Comparison of ENCODE assay signal across 18 cellular contexts in genomic region chr19:42287017-42287825, GRCh38. TPM values are rescaled to one million over a fixed set of nuclear protein-coding genes. Genes with fewer than 3 reads are reported as not detected.
DNase-seq lines count a peak whose midpoint lies in the region; ATAC-seq and TF ChIP-seq lines count a peak whose summit lies in the region.
"Had no signal": no experiment of that assay in that cellular context is flagged by ENCODE, and none has a peak within 500 bp of the region (broad histone marks: within the 10 kb centered on the region; RNA-seq: fewer than 3 reads in every experiment).

No MANE protein-coding gene starts in this region.

- no peaks in the 10 kb centered on the region for H3K9me3 Mint-ChIP-seq in activated T-cell treated with anti-CD3 and anti-CD28 coated beads, Interleukin-2, amount 50 U/mL, for 24 hours
- H3K9me3 Mint-ChIP-seq in neural crest cell = no peaks in the 10 kb centered on the region
- H3K9me3 Mint-ChIP-seq: activated B cell treated with CpG ODN at 0.5 μM for 24 hours had no signal

- no peak for DNase-seq in activated T-cell treated with anti-CD3 and anti-CD28 coated beads, Interleukin-2, amount 50 U/mL, for 24 hours
- no peak for DNase-seq in activated T-cell treated with anti-CD3 and anti-CD28 coated beads, Interleukin-2, amount 50 U/mL, for 1 hour
- DNase-seq in coronary artery (ENCODE audit: low spot score) = no peak
- DNase-seq in neural crest cell (ENCODE audit: low read depth, low spot score) = no peak
- DNase-seq in ureter (ENCODE audit: low spot score) = peak; percentile 50
- DNase-seq in anterior cingulate cortex (lab: John Stamatoyannopoulos, UW) = no peak
- DNase-seq in stimulated activated CD4-positive, alpha-beta T cell treated with anti-CD3 and anti-CD28 coated beads, Interleukin-4, amount 100 ng/mL, for 1 hour = no peak
- DNase-seq: ACHN, activated B cell treated with CpG ODN at 0.5 μM for 24 hours, amniotic stem cell, DMS 273 treated with DMSO at 0.1 percent for 48 hours, islet precursor cell, NCI-H187, NCI-H510A had no signal

- peaks cover 61% of the 10 kb centered on the region for H3K36me3 Mint-ChIP-seq in activated T-cell treated with anti-CD3 and anti-CD28 coated beads, Interleukin-2, amount 50 U/mL, for 24 hours (ENCODE audit: low read depth)
- peaks cover 7% of the 10 kb centered on the region for H3K36me3 Mint-ChIP-seq in neural crest cell (ENCODE audit: low read depth)

- ATAC-seq in HG02870 (IDR thresholded peaks at IDR 0.05; ENCODE audit: unreplicated experiment) = no peak

- no peaks in the 10 kb centered on the region for H3K27me3 Mint-ChIP-seq in activated T-cell treated with anti-CD3 and anti-CD28 coated beads, Interleukin-2, amount 50 U/mL, for 24 hours
- H3K27me3 Mint-ChIP-seq in neural crest cell (ENCODE audit: low read depth) = peaks cover 4% of the 10 kb centered on the region
- H3K27me3 Mint-ChIP-seq: activated B cell treated with CpG ODN at 0.5 μM for 24 hours had no signal

- peak overlapping the region; percentile 44 for H3K27ac Mint-ChIP-seq in activated T-cell treated with anti-CD3 and anti-CD28 coated beads, Interleukin-2, amount 50 U/mL, for 24 hours
- H3K27ac Mint-ChIP-seq in neural crest cell (ENCODE audit: unreplicated experiment) = no peak overlapping the region

- no peak overlapping the region for H3K4me3 ChIP-seq in coronary artery
- H3K4me3 ChIP-seq: Peyer's patch had no signal

- peak overlapping the region; percentile 70 to 100 for H3K27ac ChIP-seq in coronary artery
- H3K27ac ChIP-seq: HL-60 had no signal

- no peak for TF ChIP-seq CTCF in coronary artery (IDR thresholded peaks at IDR 0.05)
- TF ChIP-seq CTCF in neural crest cell (conservative IDR thresholded peaks at IDR 0.05) = no peak

- H3K4me3 Mint-ChIP-seq in activated T-cell treated with anti-CD3 and anti-CD28 coated beads, Interleukin-2, amount 50 U/mL, for 24 hours = no peak overlapping the region
- H3K4me3 Mint-ChIP-seq in neural crest cell = peak overlapping the region; percentile 62

- H3K4me1 Mint-ChIP-seq in activated T-cell treated with anti-CD3 and anti-CD28 coated beads, Interleukin-2, amount 50 U/mL, for 24 hours (ENCODE audit: low read depth) = peaks cover 21% of the 10 kb centered on the region
- peaks cover 23% of the 10 kb centered on the region for H3K4me1 Mint-ChIP-seq in neural crest cell

RNA-seq across cellular contexts. Expression of gene PRR19, which starts 14.7 kb away (rescaled TPM):
- total RNA-seq in neural crest cell (2.2 and 2.8 TPM in 2 replicates), ureter (1.6 TPM)

RNA-seq across cellular contexts. Expression of gene PAFAH1B3, which starts 15.2 kb away (rescaled TPM):
- 166 and 173 TPM in 2 replicates for total RNA-seq in neural crest cell
- 19.8 TPM for total RNA-seq in ureter

RNA-seq across cellular contexts. Expression of gene CIC, which starts 18.2 kb away (rescaled TPM):
- total RNA-seq in neural crest cell (91.6 and 93.4 TPM in 2 replicates), ureter (83.4 TPM)

RNA-seq across cellular contexts. Expression of gene TMEM145, which starts 25.9 kb away (rescaled TPM):
- total RNA-seq in neural crest cell (18.4 and 19.4 TPM in 2 replicates), ureter (1.4 TPM)
- total RNA-seq: activated B cell treated with CpG ODN at 0.5 μM for 24 hours, LHCN-M2, Peyer's patch had no signal

RNA-seq across cellular contexts. Expression of gene ERF, which starts 32.3 kb away (rescaled TPM):
- total RNA-seq in neural crest cell = 102 and 105 TPM in 2 replicates
- 47.4 TPM for total RNA-seq in ureter
